ENCODE assay signal across 8 cellular contexts in genomic region chr10:63573068-63573697, GRCh38. TPM values are rescaled to one million over a fixed set of nuclear protein-coding genes. Genes with fewer than 3 reads are reported as not detected.
DNase-seq lines count a peak whose midpoint lies in the region; ATAC-seq lines count a peak whose summit lies in the region.

No MANE protein-coding gene starts in this region.

- no peak overlapping the region for H3K4me3 ChIP-seq in mesenchymal stem cell (ENCODE audit: insufficient read depth in 1 of 2, low read depth in 1 of 2, low read length in 2 of 2)

- peak; percentile 24 for DNase-seq in DMS 273 treated with DMSO at 0.1 percent for 48 hours (lab: John Stamatoyannopoulos, UW)
- DNase-seq in NCI-H1092 (lab: John Stamatoyannopoulos, UW) = peak; percentile 13
- peak in 1 of 61 donors; percentile 80 for DNase-seq in caudate nucleus (lab: John Stamatoyannopoulos, UW)
- DNase-seq in mesenchymal stem cell = peak; percentile 70
- DNase-seq in GDM1 (lab: John Stamatoyannopoulos, UW) = no peak
- no peak for DNase-seq in NCI-H2107 (lab: John Stamatoyannopoulos, UW)

- H3K79me1 ChIP-seq in mesenchymal stem cell (replicated peaks; ENCODE audit: low read length, poor library complexity, severe bottlenecking) = peaks cover 19% of the 10 kb centered on the region

- no peak overlapping the region for H4K8ac ChIP-seq in mesenchymal stem cell (ENCODE audit: low read length)

- H3K4me2 ChIP-seq in mesenchymal stem cell (ENCODE audit: low read length, poor library complexity, severe bottlenecking) = peak overlapping the region; percentile 33

- no peak overlapping the region for H4K91ac ChIP-seq in mesenchymal stem cell (ENCODE audit: low read length)

- H3K27ac ChIP-seq in caudate nucleus (ENCODE audit: low read depth, low read length) = peak overlapping the region; percentile 24
- H3K27ac ChIP-seq in mesenchymal stem cell (ENCODE audit: low read length, poor library complexity, severe bottlenecking) = peak overlapping the region; percentile 49

- no peaks in the 10 kb centered on the region for H3K9me3 ChIP-seq in mesenchymal stem cell (ENCODE audit: control insufficient read depth, low read length)

- no peak overlapping the region for H2BK15ac ChIP-seq in mesenchymal stem cell (ENCODE audit: low read depth, poor library complexity, severe bottlenecking)

- WGBS in mesenchymal stem cell = 36% methylated on average over 2 of the region's 3 CpGs

- no peaks in the 10 kb centered on the region for H3K27me3 ChIP-seq in mesenchymal stem cell (ENCODE audit: control insufficient read depth in 1 of 2, insufficient read depth in 1 of 2, low read length in 2 of 2)

- no peak overlapping the region for H2BK120ac ChIP-seq in mesenchymal stem cell (ENCODE audit: low read depth, low read length)

- H2BK12ac ChIP-seq in mesenchymal stem cell (ENCODE audit: low read length in 2 of 2) = no peak overlapping the region

- H3K9ac ChIP-seq in mesenchymal stem cell (ENCODE audit: low read length) = peak overlapping the region; percentile 71

- no peaks in the 10 kb centered on the region for H3K4me1 ChIP-seq in mesenchymal stem cell (ENCODE audit: control insufficient read depth, insufficient read depth, low read depth, low read length)

- H2BK5ac ChIP-seq in mesenchymal stem cell (ENCODE audit: low read depth, low read length, poor library complexity, severe bottlenecking) = no peak overlapping the region

- H2AFZ ChIP-seq in mesenchymal stem cell (ENCODE audit: low read depth, low read length) = no peak overlapping the region

- H2AK5ac ChIP-seq in mesenchymal stem cell (ENCODE audit: low read length, severe bottlenecking) = no peak overlapping the region

- peaks cover 7 to 26% of the 10 kb centered on the region in 2 experiments for H3K36me3 ChIP-seq in mesenchymal stem cell (ENCODE audit: control insufficient read depth in 1 of 2, insufficient read depth in 2 of 2, low read depth in 1 of 2, low read length in 2 of 2)

- H3K23ac ChIP-seq in mesenchymal stem cell (ENCODE audit: low read length in 2 of 2) = no peak overlapping the region

- H3K4ac ChIP-seq in mesenchymal stem cell (ENCODE audit: low read depth in 1 of 2, low read length in 2 of 2) = no peak overlapping the region

- H3K18ac ChIP-seq in mesenchymal stem cell (ENCODE audit: low read depth in 1 of 2, low read length in 2 of 2) = no peak overlapping the region

- no peak for ATAC-seq in HG02973 (IDR thresholded peaks at IDR 0.05; ENCODE audit: unreplicated experiment)
- ATAC-seq in GM19395 (IDR thresholded peaks at IDR 0.05; ENCODE audit: unreplicated experiment) = no peak

- no peak overlapping the region for H3K14ac ChIP-seq in mesenchymal stem cell (ENCODE audit: low read length in 2 of 2)

RNA-seq across cellular contexts. Expression of gene REEP3, which starts 52.0 kb away (rescaled TPM):
- polyA plus RNA-seq in mesenchymal stem cell (2013, experiment 1 of 2) = 38.5 TPM
- polyA plus RNA-seq in mesenchymal stem cell (2013, experiment 2 of 2) = 42.0 TPM

Comparison
In these comparisons a context has a peak if more than half of its experiments do, and no peak if none do; other contexts are left out.
1. DNase-seq: peak in DMS 273 treated with DMSO at 0.1 percent for 48 hours (single experiment), NCI-H1092 (single experiment) and mesenchymal stem cell (single experiment); none in GDM1 (single experiment) and NCI-H2107 (single experiment).